ENCODE assay signal across 12 cellular contexts in the genomic region with DNA sequence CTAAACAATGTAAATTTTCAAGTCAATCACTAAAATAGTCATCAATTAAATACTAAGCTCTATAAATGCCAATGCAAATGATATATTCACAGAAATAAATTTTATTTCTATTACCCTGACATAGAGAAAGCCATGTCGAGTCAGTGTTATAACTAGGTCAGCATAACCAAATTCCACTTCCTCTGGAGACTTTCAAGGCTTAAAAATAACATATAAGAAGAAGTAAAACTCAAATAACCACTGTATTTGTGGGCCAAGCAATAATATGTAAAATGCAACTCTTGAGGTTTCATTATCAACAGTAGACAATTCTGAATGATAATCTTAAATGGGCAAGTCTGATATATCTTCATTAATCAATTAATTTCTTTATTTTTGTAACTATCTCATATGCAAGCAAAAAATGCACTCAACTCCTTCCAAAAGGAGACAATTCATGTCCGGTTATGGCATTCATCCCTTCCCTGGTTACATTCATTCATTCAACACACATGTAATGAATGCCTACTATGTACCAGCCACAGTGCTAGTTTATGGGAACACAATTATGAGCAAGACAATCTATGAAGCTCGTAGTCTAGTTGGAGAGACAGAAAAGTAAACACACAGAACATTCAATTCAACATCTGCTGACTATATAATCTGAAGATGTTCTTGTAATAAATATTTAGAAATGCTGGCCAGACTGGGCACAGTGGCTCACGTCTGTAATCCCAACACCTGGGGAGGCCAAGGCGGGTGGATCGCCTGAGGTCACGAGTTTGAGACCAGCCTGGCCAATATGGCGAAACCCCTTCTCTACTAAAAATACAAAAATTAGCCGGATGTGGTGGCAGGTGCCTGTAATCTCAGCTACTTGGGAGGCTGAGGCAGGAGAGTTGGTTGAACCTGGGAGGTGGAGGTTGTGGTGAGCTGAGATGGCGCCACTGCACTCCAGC. TPM values are rescaled to one million over a fixed set of nuclear protein-coding genes. Genes with fewer than 3 reads are reported as not detected.
DNase-seq lines count a peak whose midpoint lies in the region; ATAC-seq and TF ChIP-seq lines count a peak whose summit lies in the region.
"Had no signal": no experiment of that assay in that cellular context is flagged by ENCODE, and none has a peak within 500 bp of the region (broad histone marks: within the 10 kb centered on the region; RNA-seq: fewer than 3 reads in every experiment).

No MANE protein-coding gene starts in this region.

- ATAC-seq in GM18511 (IDR thresholded peaks at IDR 0.05; ENCODE audit: unreplicated experiment) (peak; percentile 73), GM21529 (IDR thresholded peaks at IDR 0.05; ENCODE audit: unreplicated experiment) (peak; percentile 84), HG03039 (IDR thresholded peaks at IDR 0.05; ENCODE audit: unreplicated experiment) (no peak)

- intact Hi-C loops in activated naive CD4-positive, alpha-beta T cell treated with anti-CD3 and anti-CD28 coated beads for 36 hours (cut with micrococcal nuclease), result no loop called here
- intact Hi-C loops in breast epithelium (cut with DNase I; ENCODE audit: low total_unique reads), result no loop called here

- peaks cover 17% of the 10 kb centered on the region for H3K4me1 Mint-ChIP-seq in neural progenitor cell
- H3K4me1 Mint-ChIP-seq in activated naive CD4-positive, alpha-beta T cell treated with anti-CD3 and anti-CD28 coated beads for 36 hours (ENCODE audit: low read depth), result no peaks in the 10 kb centered on the region

- CTCF ChIA-PET in activated naive CD4-positive, alpha-beta T cell treated with anti-CD3 and anti-CD28 coated beads for 36 hours (lab: Charles Lee), result interaction anchor here (0.6 to 1.7 kb wide), 2 partner anchors 30 to 123 kb away, joined by 3 to 4 read pairs; no protein-coding TSS in a partner anchor

- H3K36me3 Mint-ChIP-seq in neural progenitor cell, result peaks cover 5% of the 10 kb centered on the region
- no peaks in the 10 kb centered on the region for H3K36me3 Mint-ChIP-seq in activated naive CD4-positive, alpha-beta T cell treated with anti-CD3 and anti-CD28 coated beads for 36 hours (ENCODE audit: low read depth)

- H3K27me3 Mint-ChIP-seq in neural progenitor cell (ENCODE audit: insufficient read depth, low read depth), result peaks cover 7% of the 10 kb centered on the region
- H3K27me3 Mint-ChIP-seq in activated naive CD4-positive, alpha-beta T cell treated with anti-CD3 and anti-CD28 coated beads for 36 hours (ENCODE audit: low read depth), result no peaks in the 10 kb centered on the region

- no peak overlapping the region for H3K9ac ChIP-seq in KMS-11
- no peak overlapping the region for H3K9ac ChIP-seq in neural progenitor cell

- H3K4me1 ChIP-seq in KMS-11 (ENCODE audit: low read depth, poor library complexity, severe bottlenecking), result peaks cover 10% of the 10 kb centered on the region
- no peaks in the 10 kb centered on the region for H3K4me1 ChIP-seq in neural progenitor cell
- H3K4me1 ChIP-seq in breast epithelium, result no peaks in the 10 kb centered on the region

- H3K36me3 ChIP-seq in KMS-11 (ENCODE audit: insufficient read depth) (no peaks in the 10 kb centered on the region), neural progenitor cell (no peaks in the 10 kb centered on the region), breast epithelium (no peaks in the 10 kb centered on the region)
- H3K36me3 ChIP-seq: Peyer's patch had no signal

- H2AFZ ChIP-seq in KMS-11 (ENCODE audit: low read depth), result no peak overlapping the region
- H2AFZ ChIP-seq in neural progenitor cell (replicated peaks), result no peak overlapping the region

- no peak for TF ChIP-seq POLR2A in breast epithelium (IDR thresholded peaks at IDR 0.05)

- H3K4me3 Mint-ChIP-seq in neural progenitor cell, result no peak overlapping the region
- H3K4me3 Mint-ChIP-seq in activated naive CD4-positive, alpha-beta T cell treated with anti-CD3 and anti-CD28 coated beads for 36 hours, result no peak overlapping the region

- no peaks in the 10 kb centered on the region for H3F3A ChIP-seq in neural progenitor cell (ENCODE audit: low read depth)

- DNase-seq in neural progenitor cell (ENCODE audit: low spot score), result no peak
- DNase-seq in activated naive CD4-positive, alpha-beta T cell treated with anti-CD3 and anti-CD28 coated beads for 36 hours, result no peak
- DNase-seq in breast epithelium (ENCODE audit: low spot score in 2 of 2), result no peak
- DNase-seq in T1000 (lab: John Stamatoyannopoulos, UW), result no peak
- DNase-seq: activated CD8-positive, alpha-beta memory T cell treated with anti-CD3 and anti-CD28 coated beads, Interleukin-2, amount 50 U/mL, for 4 hours; Kasumi-1; NCI-H2171; Peyer's patch had no signal

- H3K27ac ChIP-seq in KMS-11 (no peak overlapping the region), neural progenitor cell (no peak overlapping the region), breast epithelium (no peak overlapping the region)

- H3K4me2 ChIP-seq in KMS-11 (peak overlapping the region; percentile 27; the same call in 1 of the 2 replicates), neural progenitor cell (no peak overlapping the region)

- TF ChIP-seq CTCF in KMS-11 (conservative IDR thresholded peaks at IDR 0.05; ENCODE audit: low read depth, low read length) (no peak), neural progenitor cell (IDR thresholded peaks at IDR 0.05) (no peak), breast epithelium (IDR thresholded peaks at IDR 0.05) (no peak)

- H3K9me3 ChIP-seq in neural progenitor cell (ENCODE audit: low read depth), result no peaks in the 10 kb centered on the region
- no peaks in the 10 kb centered on the region for H3K9me3 ChIP-seq in breast epithelium
- H3K9me3 ChIP-seq: Peyer's patch had no signal

- no peaks in the 10 kb centered on the region for H4K20me1 ChIP-seq in KMS-11 (ENCODE audit: insufficient read depth)
- no peaks in the 10 kb centered on the region for H4K20me1 ChIP-seq in neural progenitor cell (ENCODE audit: low read depth)

- H3K27ac Mint-ChIP-seq in neural progenitor cell, result peak overlapping the region; percentile 67
- no peak overlapping the region for H3K27ac Mint-ChIP-seq in activated naive CD4-positive, alpha-beta T cell treated with anti-CD3 and anti-CD28 coated beads for 36 hours

- no peaks in the 10 kb centered on the region for H3K79me2 ChIP-seq in KMS-11 (ENCODE audit: insufficient read depth, low read depth)
- H3K79me2 ChIP-seq in neural progenitor cell (ENCODE audit: low read depth), result no peaks in the 10 kb centered on the region

- peaks cover 13% of the 10 kb centered on the region for H3K9me3 Mint-ChIP-seq in neural progenitor cell
- no peaks in the 10 kb centered on the region for H3K9me3 Mint-ChIP-seq in activated naive CD4-positive, alpha-beta T cell treated with anti-CD3 and anti-CD28 coated beads for 36 hours

- H3K27me3 ChIP-seq in KMS-11 (ENCODE audit: insufficient read depth, low read depth), result no peaks in the 10 kb centered on the region
- H3K27me3 ChIP-seq in neural progenitor cell, result no peaks in the 10 kb centered on the region
- no peaks in the 10 kb centered on the region for H3K27me3 ChIP-seq in breast epithelium
- H3K27me3 ChIP-seq: Peyer's patch had no signal

- H3K4me3 ChIP-seq in KMS-11 (IDR thresholded peaks at IDR 0.05; ENCODE audit: insufficient read depth, low read depth, low read length) (no peak overlapping the region), neural progenitor cell (no peak overlapping the region), breast epithelium (no peak overlapping the region)
- H3K4me3 ChIP-seq: Peyer's patch had no signal

RNA-seq across cellular contexts. Expression of gene CAP1, which starts 37.1 kb away (rescaled TPM):
- total RNA-seq in neural progenitor cell (ENCODE audit: low replicate concordance), result 150 and 154 TPM in 2 replicates
- total RNA-seq in activated naive CD4-positive, alpha-beta T cell treated with anti-CD3 and anti-CD28 coated beads for 36 hours, result 100 to 1,000 TPM; 522 to 525 TPM
- 100 to 1,000 TPM; 244 to 285 (median 244) TPM for total RNA-seq in breast epithelium

RNA-seq across cellular contexts. Expression of gene MFSD2A, which starts 48.5 kb away (rescaled TPM):
- total RNA-seq in neural progenitor cell (ENCODE audit: low replicate concordance) (0.90 and 1.4 TPM in 2 replicates), breast epithelium (10 to 100 TPM in 1 of 3 donors, 1 to 10 TPM in 2; 3.0 to 61.5 (median 7.9) TPM)
- 1 to 10 TPM; 4.0 to 4.5 TPM for total RNA-seq in activated naive CD4-positive, alpha-beta T cell treated with anti-CD3 and anti-CD28 coated beads for 36 hours
